14 cellular contexts compared by ENCODE assay signal in the genomic region with DNA sequence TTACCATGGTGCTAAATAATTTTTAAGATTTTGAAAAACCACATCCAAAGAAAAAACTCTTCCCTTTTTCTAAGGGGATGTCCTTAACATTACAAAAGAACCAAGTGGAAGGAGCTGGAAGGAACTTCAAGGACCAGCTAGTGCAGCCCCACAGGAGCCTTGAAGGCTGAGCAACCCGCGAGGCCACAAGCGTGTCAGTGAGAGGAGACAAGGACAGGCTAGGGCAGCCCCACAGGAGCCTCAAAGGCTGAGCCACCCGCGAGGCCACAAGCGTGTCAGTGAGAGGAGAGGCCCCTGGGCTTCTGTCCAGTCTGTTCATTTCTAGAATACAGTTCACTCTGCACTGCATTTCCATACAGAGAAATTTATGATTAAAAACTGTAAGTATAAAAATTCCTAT.
DNase-seq lines count a peak whose midpoint lies in the region; ATAC-seq and TF ChIP-seq lines count a peak whose summit lies in the region.
"Had no signal": no experiment of that assay in that cellular context is flagged by ENCODE, and none has a peak within 500 bp of the region (broad histone marks: within the 10 kb centered on the region; RNA-seq: fewer than 3 reads in every experiment).

No MANE protein-coding gene starts in this region.

- DNase-seq in GM23338 (ENCODE audit: low spot score) (no peak), PC-3 (no peak), adrenal gland (peak in 5 of 7 donors; percentile 37 to 65 (median 46)), mesothelial cell of epicardium (ENCODE audit: low spot score in 2 of 2, unreplicated experiment in 2 of 2) (no peak), DMS114 treated with DMSO at 0.1 percent for 48 hours (lab: John Stamatoyannopoulos, UW; ENCODE audit: unreplicated experiment) (no peak), left ventricle myocardium inferior (no peak)
- DNase-seq in activated CD4-positive, alpha-beta T cell treated with anti-CD3 and anti-CD28 coated beads, Interleukin-2, amount 50 U/mL, for 48 hours: no peak
- DNase-seq: 8988T; CD4-positive, alpha-beta memory T cell; DMS79 treated with DMSO at 0.1 percent for 48 hours; GF-D8; HCEC 1CT had no signal

- H3K9me3 ChIP-seq in PC-3 (ENCODE audit: low read length) (no peaks in the 10 kb centered on the region), adrenal gland (replicated peaks in 1 of 3) (no peaks in the 10 kb centered on the region), left ventricle myocardium inferior (replicated peaks) (no peaks in the 10 kb centered on the region)
- H3K9me3 ChIP-seq: BLaER1 had no signal

- no peaks in the 10 kb centered on the region for H3K9me3 Mint-ChIP-seq in GM23338
- no peaks in the 10 kb centered on the region for H3K9me3 Mint-ChIP-seq in mesothelial cell of epicardium
- H3K9me3 Mint-ChIP-seq: CD14-positive monocyte; CD4-positive, alpha-beta memory T cell had no signal

- H3K4me1 Mint-ChIP-seq in GM23338: peaks cover 3% of the 10 kb centered on the region; the same call in 2 of the 3 replicates
- H3K4me1 Mint-ChIP-seq in mesothelial cell of epicardium: peaks cover 10% of the 10 kb centered on the region
- H3K4me1 Mint-ChIP-seq: CD14-positive monocyte had no signal

- no peaks in the 10 kb centered on the region for H3F3A ChIP-seq in GM23338 (replicated peaks; ENCODE audit: low read depth)
- H3F3A ChIP-seq in PC-3 (ENCODE audit: low read length, unreplicated experiment): no peaks in the 10 kb centered on the region

- TF ChIP-seq POLR2A in adrenal gland (IDR thresholded peaks at IDR 0.05): no peak

- no peaks in the 10 kb centered on the region for H3K79me2 ChIP-seq in GM23338 (replicated peaks; ENCODE audit: insufficient read depth)
- no peaks in the 10 kb centered on the region for H3K79me2 ChIP-seq in PC-3 (ENCODE audit: low read length)

- H3K4me3 ChIP-seq in GM23338 (no peak overlapping the region), PC-3 (ENCODE audit: low read length) (no peak overlapping the region), adrenal gland (no peak overlapping the region), left ventricle myocardium inferior (no peak overlapping the region)
- H3K4me3 ChIP-seq: BLaER1 had no signal

- H3K9me2 ChIP-seq in GM23338 (ENCODE audit: insufficient read depth) (no peaks in the 10 kb centered on the region), PC-3 (replicated peaks; ENCODE audit: low read length) (no peaks in the 10 kb centered on the region)

- WGBS in adrenal gland, 4 donors: 34 to 51% (median 44%) methylated on average over 6 of the region's 6 CpGs

- POLR2A ChIA-PET in PC-3 (lab: Charles Lee; ENCODE audit: unreplicated experiment): interaction anchor here (0.6 kb wide), 1 partner anchor 383 kb away, joined by 4 read pairs; no protein-coding TSS in a partner anchor

- H2AFZ ChIP-seq in GM23338: no peak overlapping the region
- no peak overlapping the region for H2AFZ ChIP-seq in PC-3 (ENCODE audit: low read length)

- ATAC-seq in GM23338 (peak; percentile 54), PC-3 (no peak)

- H3K4me1 ChIP-seq in GM23338 (ENCODE audit: insufficient read depth) (no peaks in the 10 kb centered on the region), PC-3 (ENCODE audit: insufficient read depth, low read length) (peaks cover 42% of the 10 kb centered on the region), adrenal gland (replicated peaks in 1 of 2) (peaks cover 3 to 19% of the 10 kb centered on the region in 2 donors), left ventricle myocardium inferior (peaks cover 20% of the 10 kb centered on the region)

- no peak overlapping the region for H3K4me2 ChIP-seq in GM23338
- no peak overlapping the region for H3K4me2 ChIP-seq in PC-3 (ENCODE audit: low read length)
- H3K4me2 ChIP-seq: BLaER1 had no signal

- no peak overlapping the region for H3K27ac Mint-ChIP-seq in GM23338
- H3K27ac Mint-ChIP-seq in mesothelial cell of epicardium: peak overlapping the region; percentile 85
- H3K27ac Mint-ChIP-seq: CD14-positive monocyte had no signal

- H3K36me3 Mint-ChIP-seq in GM23338 (ENCODE audit: low read depth) (peaks cover 18% of the 10 kb centered on the region), mesothelial cell of epicardium (peaks cover 30% of the 10 kb centered on the region)
- H3K36me3 Mint-ChIP-seq: CD14-positive monocyte; CD4-positive, alpha-beta memory T cell had no signal

- no peak overlapping the region for H3K27ac ChIP-seq in GM23338 (ENCODE audit: low read depth)
- H3K27ac ChIP-seq in PC-3 (ENCODE audit: low read length): peak overlapping the region; percentile 91
- peak overlapping the region in 1 of 5 donors; percentile 19 for H3K27ac ChIP-seq in adrenal gland
- no peak overlapping the region for H3K27ac ChIP-seq in left ventricle myocardium inferior (replicated peaks)
- H3K27ac ChIP-seq: BLaER1 had no signal

- H3K36me3 ChIP-seq in GM23338 (ENCODE audit: insufficient read depth) (no peaks in the 10 kb centered on the region), PC-3 (ENCODE audit: low read depth, low read length) (peaks cover 12% of the 10 kb centered on the region; the same call in 1 of the 2 replicates), adrenal gland (replicated peaks in 1 of 2) (no peaks in the 10 kb centered on the region), left ventricle myocardium inferior (peaks cover 3% of the 10 kb centered on the region)

- peak overlapping the region; percentile 55; the same call in 1 of the 2 replicates for H3K9ac ChIP-seq in PC-3 (ENCODE audit: low read length)
- H3K9ac ChIP-seq: BLaER1 had no signal

- H3K27me3 ChIP-seq in GM23338 (ENCODE audit: insufficient read depth) (no peaks in the 10 kb centered on the region), PC-3 (ENCODE audit: low read length) (no peaks in the 10 kb centered on the region), adrenal gland (no peaks in the 10 kb centered on the region), left ventricle myocardium inferior (ENCODE audit: low read depth) (no peaks in the 10 kb centered on the region)
- H3K27me3 ChIP-seq: BLaER1 had no signal

- no TSS peak for BruUV-seq in PC-3 (replicated peaks; lab: Mats Ljungman, UMichigan)

- no peaks in the 10 kb centered on the region for H3K27me3 Mint-ChIP-seq in GM23338 (ENCODE audit: insufficient read depth, low read depth, poor library complexity)
- H3K27me3 Mint-ChIP-seq in mesothelial cell of epicardium (ENCODE audit: low read depth): no peaks in the 10 kb centered on the region
- H3K27me3 Mint-ChIP-seq: CD4-positive, alpha-beta memory T cell had no signal

- intact Hi-C loops in PC-3 (cut with micrococcal nuclease): no loop called here
- intact Hi-C loops in adrenal gland (cut with DNase I): no loop called here
- intact Hi-C loops in left ventricle myocardium inferior (cut with micrococcal nuclease): no loop called here

- no peaks in the 10 kb centered on the region for H4K20me1 ChIP-seq in GM23338 (replicated peaks; ENCODE audit: insufficient read depth)
- H4K20me1 ChIP-seq in PC-3 (ENCODE audit: low read length): no peaks in the 10 kb centered on the region
- H4K20me1 ChIP-seq: BLaER1 had no signal

- H3K4me3 Mint-ChIP-seq in GM23338 (no peak overlapping the region), mesothelial cell of epicardium (no peak overlapping the region)
- H3K4me3 Mint-ChIP-seq: CD14-positive monocyte; CD4-positive, alpha-beta memory T cell had no signal

- CTCF ChIA-PET in PC-3 (lab: Charles Lee): interaction anchor here (1.2 kb wide), 1 partner anchor 8 kb away, joined by 3 read pairs; no protein-coding TSS in a partner anchor

- TF ChIP-seq CTCF in GM23338 (conservative IDR thresholded peaks at IDR 0.05; ENCODE audit: low read depth in 2 of 2) (no peak), PC-3 (conservative IDR thresholded peaks at IDR 0.05; ENCODE audit: low read depth, low read length) (no peak), adrenal gland (IDR thresholded peaks at IDR 0.05) (no peak), mesothelial cell of epicardium (IDR thresholded peaks at IDR 0.05; ENCODE audit: unreplicated experiment) (no peak), left ventricle myocardium inferior (IDR thresholded peaks at IDR 0.05; ENCODE audit: borderline replicate concordance) (no peak)

Comparison
In these comparisons a context has a peak if more than half of its experiments do, and no peak if none do; other contexts are left out.
1. DNase-seq: peak in adrenal gland (5 of 7); none in GM23338 (single experiment), PC-3 (single experiment), mesothelial cell of epicardium (0 of 2), DMS114 treated with DMSO at 0.1 percent for 48 hours (single experiment), left ventricle myocardium inferior (single experiment) and activated CD4-positive, alpha-beta T cell treated with anti-CD3 and anti-CD28 coated beads, Interleukin-2, amount 50 U/mL, for 48 hours (0 of 2).